ENCODE assay signal across 8 cellular contexts in genomic region chr3:63864008-63864871, GRCh38. TPM values are rescaled to one million over a fixed set of nuclear protein-coding genes. Genes with fewer than 3 reads are reported as not detected.
DNase-seq lines count a peak whose midpoint lies in the region; ATAC-seq and TF ChIP-seq lines count a peak whose summit lies in the region.

No MANE protein-coding gene starts in this region.

- intact Hi-C loops in adrenal gland (cut with DNase I) (loop anchor here in 1 of 2 donors (2.0 kb wide), 1 partner anchor 45 kb away; no protein-coding TSS in a partner anchor), sciatic nerve (cut with DNase I) (no loop called here)

- H3K27me3 ChIP-seq in ACC112 (ENCODE audit: insufficient read depth, low read length) (no peaks in the 10 kb centered on the region), adrenal gland (no peaks in the 10 kb centered on the region), hepatocyte (no peaks in the 10 kb centered on the region)

- TF ChIP-seq CTCF in adrenal gland (IDR thresholded peaks at IDR 0.05) (peak in 1 of 6 experiments; percentile 3), hepatocyte (IDR thresholded peaks at IDR 0.05; ENCODE audit: poor library complexity) (no peak)

- peaks cover 89% of the 10 kb centered on the region for H3K79me2 ChIP-seq in ACC112 (ENCODE audit: control insufficient read depth, insufficient read depth, low read length, unreplicated experiment)
- H3K79me2 ChIP-seq in hepatocyte, result peaks cover 86% of the 10 kb centered on the region

- H3K9me2 ChIP-seq in hepatocyte (replicated peaks; ENCODE audit: insufficient read depth), result no peaks in the 10 kb centered on the region

- no peaks in the 10 kb centered on the region for H4K20me1 ChIP-seq in hepatocyte (ENCODE audit: insufficient read depth, poor library complexity, severe bottlenecking)

- H3K9me3 ChIP-seq in SK-N-MC (ENCODE audit: low read depth, low read length) (no peaks in the 10 kb centered on the region), adrenal gland (replicated peaks in 1 of 3) (no peaks in the 10 kb centered on the region), hepatocyte (ENCODE audit: low read depth) (no peaks in the 10 kb centered on the region)

- peak overlapping the region; percentile 73 for H3K9ac ChIP-seq in SK-N-MC (ENCODE audit: insufficient read length)

- DNase-seq in SK-N-MC (ENCODE audit: low read depth, low spot score), result no peak
- peak; percentile 25 to 67 (median 47) for DNase-seq in adrenal gland
- DNase-seq in hepatocyte (ENCODE audit: low spot score), result peak; percentile 76
- DNase-seq in sciatic nerve (ENCODE audit: low spot score), result peak; percentile 69
- no peak for DNase-seq in NCI-H2029 treated with DMSO at 0.1 percent for 48 hours (lab: John Stamatoyannopoulos, UW)

- ATAC-seq in GM18861 (IDR thresholded peaks at IDR 0.05; ENCODE audit: unreplicated experiment) (peak; percentile 35), HG03064 (IDR thresholded peaks at IDR 0.05; ENCODE audit: low read depth, unreplicated experiment) (peak; percentile 41), sciatic nerve (peak; percentile 48)

- no peaks in the 10 kb centered on the region for H3K36me3 ChIP-seq in ACC112 (ENCODE audit: insufficient read depth, low read length)
- H3K36me3 ChIP-seq in SK-N-MC (ENCODE audit: insufficient read depth, low read length), result no peaks in the 10 kb centered on the region
- no peaks in the 10 kb centered on the region for H3K36me3 ChIP-seq in adrenal gland (replicated peaks in 1 of 2)
- no peaks in the 10 kb centered on the region for H3K36me3 ChIP-seq in hepatocyte (replicated peaks; ENCODE audit: insufficient read depth, low read depth)

- 0 to 1% (median 0%) methylated on average over 14 to 90 of the region's 90 CpGs for WGBS in adrenal gland, 4 donors
- 2% methylated on average over 36 of the region's 90 CpGs for WGBS in hepatocyte (ENCODE audit: low lambda C conversion rate, missing lambda C conversion rate)

- peak overlapping the region; percentile 85 for H2AFZ ChIP-seq in ACC112 (ENCODE audit: low read length, unreplicated experiment)
- peak overlapping the region; percentile 100 for H2AFZ ChIP-seq in hepatocyte

- H3K27ac ChIP-seq in ACC112 (ENCODE audit: low read depth, low read length) (peak overlapping the region; percentile 52), SK-N-MC (no peak overlapping the region), adrenal gland (peak overlapping the region; percentile 26 to 92 (median 86)), hepatocyte (peak overlapping the region; percentile 95)

- H3K4me3 ChIP-seq in ACC112 (ENCODE audit: low read depth, low read length) (peak overlapping the region; percentile 99), SK-N-MC (peak overlapping the region; percentile 78), adrenal gland (peak overlapping the region; percentile 32 to 99 (median 82)), hepatocyte (peak overlapping the region; percentile 98)

- peak overlapping the region; percentile 75 for H3K4me2 ChIP-seq in hepatocyte

- H3K4me1 ChIP-seq in ACC112 (ENCODE audit: control insufficient read depth, insufficient read depth, low read length, unreplicated experiment) (peaks cover 11% of the 10 kb centered on the region), adrenal gland (replicated peaks in 1 of 2) (peaks cover 7 to 15% of the 10 kb centered on the region in 2 donors), hepatocyte (ENCODE audit: insufficient read depth) (peaks cover 15% of the 10 kb centered on the region)

- peak in 1 of 2 donors; percentile 13 for TF ChIP-seq POLR2A in adrenal gland (IDR thresholded peaks at IDR 0.05)

RNA-seq across cellular contexts. Expression of gene ATXN7, which starts 0.6 kb away (rescaled TPM):
- total RNA-seq in adrenal gland (10 to 100 TPM in 7 of 8 donors, 1 to 10 TPM in 1; 9.6 to 27.3 (median 19.0) TPM), hepatocyte (14.1 and 14.4 TPM in 2 replicates), sciatic nerve (52.0 TPM)
- polyA plus RNA-seq in adrenal gland (10 to 100 TPM in 2 of 3 donors, 1 to 10 TPM in 1; 4.1 to 13.6 (median 12.1) TPM), hepatocyte (3.0 and 7.5 TPM in 2 replicates)

RNA-seq across cellular contexts. Expression of gene THOC7, which starts 0.6 kb away (rescaled TPM):
- total RNA-seq in adrenal gland (10 to 100 TPM; 34.8 to 81.3 (median 61.9) TPM), hepatocyte (61.7 and 69.4 TPM in 2 replicates), sciatic nerve (58.0 TPM)
- polyA plus RNA-seq in adrenal gland (100 to 1,000 TPM; 113 to 144 (median 142) TPM), hepatocyte (67.3 and 78.5 TPM in 2 replicates)

RNA-seq across cellular contexts. Expression of gene C3orf49, which starts 45.1 kb away (rescaled TPM):
- total RNA-seq in adrenal gland (not detected), hepatocyte (not detected in 2 replicates), sciatic nerve (not detected)
- polyA plus RNA-seq in adrenal gland (not detected), hepatocyte (0.11 TPM in 1 of 2 replicates, not detected in the other)

RNA-seq across cellular contexts. Expression of gene SCAANT1, which starts 47.9 kb away (rescaled TPM):
- not detected for total RNA-seq in adrenal gland
- 1 to 10 TPM in 1 of 3 donors, not detected in 2; 1.6 TPM for polyA plus RNA-seq in adrenal gland
- not detected in 2 replicates for total RNA-seq in hepatocyte
- polyA plus RNA-seq in hepatocyte, result 1.1 TPM in 1 of 2 replicates, not detected in the other
- not detected for total RNA-seq in sciatic nerve

Comparison
In these comparisons a context has a peak if more than half of its experiments do, and no peak if none do; other contexts are left out.
1. DNase-seq: peak in adrenal gland (7 of 7), hepatocyte (single experiment) and sciatic nerve (single experiment); none in SK-N-MC (single experiment) and NCI-H2029 treated with DMSO at 0.1 percent for 48 hours (single experiment).
2. Peak in every context shown above with its lines, with median percentiles within 50 percentile points of each other: H3K4me3 ChIP-seq and ATAC-seq.